23 cellular contexts compared by ENCODE assay signal in the genomic region with DNA sequence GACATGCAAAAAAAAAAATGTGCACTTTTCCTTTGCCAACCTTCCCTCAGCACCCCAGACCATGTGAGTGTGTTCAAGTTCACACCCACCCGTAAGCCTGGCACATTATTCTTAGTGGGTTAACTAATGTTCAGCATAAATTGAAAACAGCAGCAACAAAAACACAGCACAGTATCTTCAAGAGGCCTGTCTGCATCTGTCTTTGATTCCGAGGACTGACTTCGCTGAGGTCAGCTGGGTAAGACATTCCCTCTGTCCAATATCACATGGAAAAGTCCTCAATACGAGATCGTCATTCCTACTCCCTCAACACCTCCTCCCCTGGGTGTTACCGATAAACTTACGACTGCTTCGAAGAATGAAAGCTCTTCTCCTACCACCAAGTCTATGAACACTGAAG.
A peak's percentile ranks its signal among the peaks of the same experiment; 100 is the strongest.
DNase-seq lines count a peak whose midpoint lies in the region; ATAC-seq and TF ChIP-seq lines count a peak whose summit lies in the region.
"Had no signal": no experiment of that assay in that cellular context is flagged by ENCODE, and none has a peak within 500 bp of the region (broad histone marks: within the 10 kb centered on the region; RNA-seq: fewer than 3 reads in every experiment).

No MANE protein-coding gene starts in this region.

- H3K4me3 ChIP-seq in effector memory CD4-positive, alpha-beta T cell (ENCODE audit: insufficient read depth, low read depth, low read length, poor library complexity, severe bottlenecking): no peak overlapping the region
- H3K4me3 ChIP-seq in left lung: no peak overlapping the region
- H3K4me3 ChIP-seq: hepatocyte, left ventricle myocardium inferior, skin epidermis, stomach, tibial nerve had no signal

- intact Hi-C loops in activated naive CD4-positive, alpha-beta T cell treated with anti-CD3 and anti-CD28 coated beads for 36 hours (cut with micrococcal nuclease): no loop called here
- intact Hi-C loops in activated CD4-positive, alpha-beta memory T cell treated with anti-CD3 and anti-CD28 coated beads for 36 hours (cut with micrococcal nuclease): loop anchor here (2.0 to 5.0 kb wide), 3 partner anchors 35 to 217 kb away; no protein-coding TSS in a partner anchor
- intact Hi-C loops in left lung (cut with DNase I): no loop called here
- intact Hi-C loops in Right ventricle myocardium inferior (cut with DNase I): loop anchor here (5.0 kb wide), 1 partner anchor 220 kb away; the partner anchor contains the start of gene SFMBT2

- H3K36me3 ChIP-seq in effector memory CD4-positive, alpha-beta T cell (ENCODE audit: control insufficient read depth, insufficient read depth, low read length): no peaks in the 10 kb centered on the region
- peaks cover 0 to 25% of the 10 kb centered on the region in 2 donors for H3K36me3 ChIP-seq in left lung

- H3K4me3 Mint-ChIP-seq in activated naive CD4-positive, alpha-beta T cell treated with anti-CD3 and anti-CD28 coated beads for 36 hours: peak overlapping the region; percentile 56
- no peak overlapping the region for H3K4me3 Mint-ChIP-seq in activated CD4-positive, alpha-beta memory T cell treated with anti-CD3 and anti-CD28 coated beads for 36 hours
- peak overlapping the region; percentile 56 for H3K4me3 Mint-ChIP-seq in stimulated activated effector memory CD8-positive, alpha-beta T cell treated with anti-CD3 and anti-CD28 coated beads, Interleukin-12 subunit alpha, Interleukin-12 subunit beta, amount 100 ng/mL, for 72 hours
- H3K4me3 Mint-ChIP-seq: neural crest cell had no signal

- H3K36me3 Mint-ChIP-seq in activated naive CD4-positive, alpha-beta T cell treated with anti-CD3 and anti-CD28 coated beads for 36 hours (ENCODE audit: low read depth): peaks cover 53% of the 10 kb centered on the region
- H3K36me3 Mint-ChIP-seq in activated CD4-positive, alpha-beta memory T cell treated with anti-CD3 and anti-CD28 coated beads for 36 hours: peaks cover 47% of the 10 kb centered on the region
- H3K36me3 Mint-ChIP-seq in stimulated activated effector memory CD8-positive, alpha-beta T cell treated with anti-CD3 and anti-CD28 coated beads, Interleukin-12 subunit alpha, Interleukin-12 subunit beta, amount 100 ng/mL, for 72 hours: peaks cover 84% of the 10 kb centered on the region

- no peaks in the 10 kb centered on the region for H3K9me3 ChIP-seq in effector memory CD4-positive, alpha-beta T cell (ENCODE audit: control insufficient read depth, low read length)
- peaks cover 0 to 7% of the 10 kb centered on the region in 2 donors for H3K9me3 ChIP-seq in left lung

- TF ChIP-seq CTCF in left lung (IDR thresholded peaks at IDR 0.05): no peak

- peak overlapping the region; percentile 51 for H3K27ac ChIP-seq in effector memory CD4-positive, alpha-beta T cell (ENCODE audit: insufficient read depth, low read length, poor library complexity, severe bottlenecking)
- no peak overlapping the region for H3K27ac ChIP-seq in left lung
- H3K27ac ChIP-seq: epithelial cell of prostate, hepatocyte, left ventricle myocardium inferior, stomach, tibial nerve had no signal

- H3K27me3 ChIP-seq in effector memory CD4-positive, alpha-beta T cell (replicated peaks; ENCODE audit: control insufficient read depth, insufficient read depth, low read length, poor library complexity, severe bottlenecking): no peaks in the 10 kb centered on the region
- H3K27me3 ChIP-seq in left lung: no peaks in the 10 kb centered on the region
- H3K27me3 ChIP-seq: hepatocyte, stomach, tibial nerve had no signal

- H3K27me3 Mint-ChIP-seq in activated naive CD4-positive, alpha-beta T cell treated with anti-CD3 and anti-CD28 coated beads for 36 hours (ENCODE audit: low read depth): no peaks in the 10 kb centered on the region
- no peaks in the 10 kb centered on the region for H3K27me3 Mint-ChIP-seq in activated CD4-positive, alpha-beta memory T cell treated with anti-CD3 and anti-CD28 coated beads for 36 hours

- peaks cover 78% of the 10 kb centered on the region for H3K4me1 Mint-ChIP-seq in activated naive CD4-positive, alpha-beta T cell treated with anti-CD3 and anti-CD28 coated beads for 36 hours (ENCODE audit: low read depth)
- peaks cover 57% of the 10 kb centered on the region for H3K4me1 Mint-ChIP-seq in activated CD4-positive, alpha-beta memory T cell treated with anti-CD3 and anti-CD28 coated beads for 36 hours (ENCODE audit: low read depth)
- H3K4me1 Mint-ChIP-seq in stimulated activated effector memory CD8-positive, alpha-beta T cell treated with anti-CD3 and anti-CD28 coated beads, Interleukin-12 subunit alpha, Interleukin-12 subunit beta, amount 100 ng/mL, for 72 hours: peaks cover 52% of the 10 kb centered on the region
- H3K4me1 Mint-ChIP-seq: neural crest cell had no signal

- ATAC-seq in stimulated activated effector memory CD8-positive, alpha-beta T cell treated with anti-CD3 and anti-CD28 coated beads, Interleukin-12 subunit alpha, Interleukin-12 subunit beta, amount 100 ng/mL, for 72 hours: no peak
- ATAC-seq in left lung (no peak), Right ventricle myocardium inferior (no peak)

- H3K27ac Mint-ChIP-seq in activated naive CD4-positive, alpha-beta T cell treated with anti-CD3 and anti-CD28 coated beads for 36 hours: peak overlapping the region; percentile 88
- peak overlapping the region; percentile 95 for H3K27ac Mint-ChIP-seq in activated CD4-positive, alpha-beta memory T cell treated with anti-CD3 and anti-CD28 coated beads for 36 hours
- H3K27ac Mint-ChIP-seq in stimulated activated effector memory CD8-positive, alpha-beta T cell treated with anti-CD3 and anti-CD28 coated beads, Interleukin-12 subunit alpha, Interleukin-12 subunit beta, amount 100 ng/mL, for 72 hours: peak overlapping the region; percentile 86

- POLR2A ChIA-PET in activated CD4-positive, alpha-beta memory T cell treated with anti-CD3 and anti-CD28 coated beads for 36 hours (lab: Charles Lee): interaction anchor here (2.1 kb wide), 1 partner anchor 219 kb away, joined by 6 read pairs; the partner anchor contains the start of gene SFMBT2

- peaks cover 21% of the 10 kb centered on the region for H3K4me1 ChIP-seq in effector memory CD4-positive, alpha-beta T cell (ENCODE audit: control insufficient read depth, insufficient read depth, low read length, poor library complexity, severe bottlenecking)
- peaks cover 0 to 22% of the 10 kb centered on the region in 2 donors for H3K4me1 ChIP-seq in left lung
- H3K4me1 ChIP-seq: stomach had no signal

- no peak for DNase-seq in activated naive CD4-positive, alpha-beta T cell treated with anti-CD3 and anti-CD28 coated beads for 36 hours
- DNase-seq in activated naive CD4-positive, alpha-beta T cell treated with Interleukin-2 at 50 U/mL for 16 hours: no peak
- no peak for DNase-seq in activated CD4-positive, alpha-beta memory T cell treated with anti-CD3 and anti-CD28 coated beads for 36 hours
- no peak for DNase-seq in effector memory CD4-positive, alpha-beta T cell
- no peak for DNase-seq in stimulated activated effector memory CD8-positive, alpha-beta T cell treated with anti-CD3 and anti-CD28 coated beads, Interleukin-12 subunit alpha, Interleukin-12 subunit beta, amount 100 ng/mL, for 72 hours (ENCODE audit: low spot score in 2 of 2)
- DNase-seq in NCI-H2227 (lab: John Stamatoyannopoulos, UW; ENCODE audit: unreplicated experiment) (no peak), left lung (no peak), Right ventricle myocardium inferior (ENCODE audit: missing footprints) (no peak)
- DNase-seq: activated CD4-positive, alpha-beta T cell treated with anti-CD3 and anti-CD28 coated beads for 48 hours; aorta; DMS153; foreskin melanocyte; GOT3; Kasumi-1; left ventricle myocardium inferior; midbrain; NCI-H187 treated with DMSO at 0.1 percent for 48 hours; stomach had no signal

- CTCF ChIA-PET in activated naive CD4-positive, alpha-beta T cell treated with anti-CD3 and anti-CD28 coated beads for 36 hours (lab: Charles Lee): interaction anchor here (0.5 to 1.3 kb wide), 3 partner anchors 10 to 508 kb away, joined by 3 read pairs; no protein-coding TSS in a partner anchor
- CTCF ChIA-PET in activated CD4-positive, alpha-beta memory T cell treated with anti-CD3 and anti-CD28 coated beads for 36 hours (lab: Charles Lee): interaction anchor here (1.1 kb wide), 1 partner anchor 217 kb away, joined by 3 read pairs; no protein-coding TSS in a partner anchor

- peaks cover 15% of the 10 kb centered on the region for H3K9me3 Mint-ChIP-seq in activated naive CD4-positive, alpha-beta T cell treated with anti-CD3 and anti-CD28 coated beads for 36 hours
- peaks cover 15% of the 10 kb centered on the region for H3K9me3 Mint-ChIP-seq in activated CD4-positive, alpha-beta memory T cell treated with anti-CD3 and anti-CD28 coated beads for 36 hours
- no peaks in the 10 kb centered on the region for H3K9me3 Mint-ChIP-seq in stimulated activated effector memory CD8-positive, alpha-beta T cell treated with anti-CD3 and anti-CD28 coated beads, Interleukin-12 subunit alpha, Interleukin-12 subunit beta, amount 100 ng/mL, for 72 hours

Comparison
In these comparisons a context has a peak if more than half of its experiments do, and no peak if none do; other contexts are left out.
1. intact Hi-C loops: an anchor here in activated CD4-positive, alpha-beta memory T cell treated with anti-CD3 and anti-CD28 coated beads for 36 hours (2.0 to 5.0 kb wide) and Right ventricle myocardium inferior (5.0 kb wide); none called in activated naive CD4-positive, alpha-beta T cell treated with anti-CD3 and anti-CD28 coated beads for 36 hours and left lung.